In genomic region chr5:14351845-14352712, GRCh38 we compare ENCODE assay signal across 9 cellular contexts.
DNase-seq lines count a peak whose midpoint lies in the region; ATAC-seq, FAIRE-seq and TF ChIP-seq lines count a peak whose summit lies in the region.
"Had no signal": no experiment of that assay in that cellular context is flagged by ENCODE, and none has a peak within 500 bp of the region (broad histone marks: within the 10 kb centered on the region; RNA-seq: fewer than 3 reads in every experiment).

No MANE protein-coding gene starts in this region.

- no TSS peak for BruUV-seq in K562 (replicated peaks; lab: Mats Ljungman, UMichigan)

- ATAC-seq in HG02884 (IDR thresholded peaks at IDR 0.05; ENCODE audit: unreplicated experiment) (peak; percentile 86), K562 (peak; percentile 99)

- H3K4me3 ChIP-seq in K562, result no peak overlapping the region

- peak; percentile 94 for FAIRE-seq in K562 (lab: Jason Lieb, UNC)
- FAIRE-seq: G401.6 had no signal

- H3K27ac ChIP-seq in K562 (ENCODE audit: extremely low read depth, low read depth, low read length), result no peak overlapping the region

- DNase-seq in activated gamma-delta T cell treated with Interleukin-2 at 50 U/mL for 16 hours (peak; percentile 50), activated gamma-delta T cell (lab: John Stamatoyannopoulos, UW) (no peak), NCI-H2029 treated with DMSO at 0.1 percent for 48 hours (lab: John Stamatoyannopoulos, UW) (peak; percentile 52), T-helper 9 cell (peak; percentile 35), K562 (ENCODE audit: extremely low read depth in 1 of 4, low spot score in 3 of 4) (peak; percentile 74 to 85 (median 78)), iPS-NIHi11 (ENCODE audit: low spot score) (peak; percentile 77)
- DNase-seq in stimulated activated CD4-positive, alpha-beta T cell treated with anti-CD3 and anti-CD28 coated beads, Interleukin-15, amount 100 ng/mL, for 24 hours, result peak; percentile 67

- H2AFZ ChIP-seq in K562 (ENCODE audit: low read depth, low read length), result no peak overlapping the region

- H3K79me2 ChIP-seq in K562 (ENCODE audit: control insufficient read depth, insufficient read depth, low read length), result no peaks in the 10 kb centered on the region

- no peak overlapping the region for H3K4me2 ChIP-seq in K562 (ENCODE audit: insufficient read depth, low read length)

- TF ChIP-seq POLR2A in K562 (conservative IDR thresholded peaks at IDR 0.05), result no peak

- peak; percentile 67 to 84 for TF ChIP-seq RAD21 in K562 (CRISPR knock-in tag; conservative IDR thresholded peaks at IDR 0.05 in 1 of 2, IDR thresholded peaks at IDR 0.05 in 1 of 2)

- no peak for TF ChIP-seq EP300 in K562 (IDR thresholded peaks at IDR 0.05; ENCODE audit: low read length)

- H3K9me1 ChIP-seq in K562 (ENCODE audit: control insufficient read depth, insufficient read depth, low read length), result no peaks in the 10 kb centered on the region

- intact Hi-C loops in K562 (cut with micrococcal nuclease), result loop anchor here (1.0 to 10.0 kb wide), 3 partner anchors 247 to 660 kb away; no protein-coding TSS in a partner anchor

- no peak overlapping the region for H3K9ac ChIP-seq in K562 (ENCODE audit: insufficient read depth in 1 of 2, low read depth in 2 of 2, low read length in 2 of 2)

- H3K4me1 ChIP-seq in K562 (replicated peaks in 1 of 2; ENCODE audit: control insufficient read depth in 2 of 2, insufficient read depth in 2 of 2, low read length in 2 of 2), result no peaks in the 10 kb centered on the region

- CTCF ChIA-PET in K562 (lab: Yijun Ruan, JAX; ENCODE audit: low intra/inter-chr PET ratio), result interaction anchor here (0.6 to 1.8 kb wide), 3 partner anchors 296 to 662 kb away, joined by 4 read pairs; no protein-coding TSS in a partner anchor

- in situ Hi-C loops in K562 (cut with MboI), result loop anchor here (10.0 kb wide), 1 partner anchor 367 kb away; no protein-coding TSS in a partner anchor

- peaks cover 8 to 20% of the 10 kb centered on the region in 2 experiments for H3K27me3 ChIP-seq in K562 (ENCODE audit: control insufficient read depth in 2 of 2, insufficient read depth in 2 of 2, low read length in 2 of 2)

- no peaks in the 10 kb centered on the region; the same call in 1 of the 2 replicates for H4K20me1 ChIP-seq in K562 (replicated peaks; ENCODE audit: control insufficient read depth, insufficient read depth, low read length)

- H3K9me3 ChIP-seq in K562 (replicated peaks; ENCODE audit: control insufficient read depth, insufficient read depth, low read depth, low read length), result no peaks in the 10 kb centered on the region; the same call in 1 of the 2 replicates

- WGBS in K562 (ENCODE audit: insufficient coverage, low coverage, missing lambda C conversion rate), result 1% methylated on average over 7 of the region's 7 CpGs

- no peaks in the 10 kb centered on the region for H3K36me3 ChIP-seq in K562 (ENCODE audit: control insufficient read depth, insufficient read depth, low read length)

- TF ChIP-seq CTCF in K562 (IDR thresholded peaks at IDR 0.05 in 2 of 3, conservative IDR thresholded peaks at IDR 0.05 in 1 of 3; ENCODE audit: insufficient read depth in 2 of 3, low read depth in 1 of 3, low read length in 3 of 3), result peak; percentile 87 to 97 (median 92)

- POLR2A ChIA-PET in K562 (lab: Yijun Ruan, JAX), result interaction anchor here (0.8 to 1.1 kb wide), 2 partner anchors 9 to 28 kb away, joined by 4 read pairs; no protein-coding TSS in a partner anchor

TF ChIP-seq in K562, 482 proteins besides CTCF, POLR2A, EP300 and RAD21:
- TF ChIP-seq ZFP36 (IDR thresholded peaks at IDR 0.05; ENCODE audit: low read depth, low read length, partially characterized antibody) (peak; percentile 7), STAG1 (CRISPR knock-in tag; IDR thresholded peaks at IDR 0.05; ENCODE audit: borderline replicate concordance) (peak; percentile 69; the same call in 1 of the 2 replicates), SMC3 (conservative IDR thresholded peaks at IDR 0.05; ENCODE audit: insufficient read depth, low read depth, low read length) (peak; percentile 86), XRCC5 (IDR thresholded peaks at IDR 0.05; ENCODE audit: low read depth, low read length) (0 out of 2 replicates have a peak, but pooled peaks have one; percentile 52), DEAF1 (CRISPR knock-in tag; IDR thresholded peaks at IDR 0.05) (peak; percentile 59; the same call in 1 of the 2 replicates), PHF21A (IDR thresholded peaks at IDR 0.05; ENCODE audit: borderline replicate concordance, low read depth) (no peak), ZNF512 (tag; IDR thresholded peaks at IDR 0.05) (no peak)
- TF ChIP-seq, protein P1, sequence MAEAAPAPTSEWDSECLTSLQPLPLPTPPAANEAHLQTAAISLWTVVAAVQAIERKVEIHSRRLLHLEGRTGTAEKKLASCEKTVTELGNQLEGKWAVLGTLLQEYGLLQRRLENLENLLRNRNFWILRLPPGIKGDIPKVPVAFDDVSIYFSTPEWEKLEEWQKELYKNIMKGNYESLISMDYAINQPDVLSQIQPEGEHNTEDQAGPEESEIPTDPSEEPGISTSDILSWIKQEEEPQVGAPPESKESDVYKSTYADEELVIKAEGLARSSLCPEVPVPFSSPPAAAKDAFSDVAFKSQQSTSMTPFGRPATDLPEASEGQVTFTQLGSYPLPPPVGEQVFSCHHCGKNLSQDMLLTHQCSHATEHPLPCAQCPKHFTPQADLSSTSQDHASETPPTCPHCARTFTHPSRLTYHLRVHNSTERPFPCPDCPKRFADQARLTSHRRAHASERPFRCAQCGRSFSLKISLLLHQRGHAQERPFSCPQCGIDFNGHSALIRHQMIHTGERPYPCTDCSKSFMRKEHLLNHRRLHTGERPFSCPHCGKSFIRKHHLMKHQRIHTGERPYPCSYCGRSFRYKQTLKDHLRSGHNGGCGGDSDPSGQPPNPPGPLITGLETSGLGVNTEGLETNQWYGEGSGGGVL (CRISPR knock-in tag; IDR thresholded peaks at IDR 0.05), result no peak
